In genomic region chr9:6761306-6761705, GRCh38 we compare ENCODE assay signal across 26 cellular contexts. TPM values are rescaled to one million over a fixed set of nuclear protein-coding genes. Genes with fewer than 3 reads are reported as not detected.
DNase-seq lines count a peak whose midpoint lies in the region; ATAC-seq, FAIRE-seq and TF ChIP-seq lines count a peak whose summit lies in the region.
"Had no signal": no experiment of that assay in that cellular context is flagged by ENCODE, and none has a peak within 500 bp of the region (broad histone marks: within the 10 kb centered on the region; RNA-seq: fewer than 3 reads in every experiment).

No MANE protein-coding gene starts in this region.

- no peak for TF ChIP-seq POLR2A in H1 (IDR thresholded peaks at IDR 0.05; ENCODE audit: control extremely low read depth in 1 of 2, low read depth in 2 of 2, low read length in 2 of 2)

- WGBS in H1 (ENCODE audit: extremely low coverage in 1 of 2, insufficient coverage in 1 of 2, insufficient read length in 1 of 2, insufficient replicate concordance in 2 of 2, low coverage in 1 of 2, low lambda C conversion rate in 2 of 2, missing lambda C conversion rate in 1 of 2), 2 experiments = 88% methylated on average over 4 of the region's 4 CpGs; no CpG with 5 or more reads in 1 of the 2 experiments

- H3K56ac ChIP-seq in H1 (replicated peaks; ENCODE audit: insufficient read length, low read depth, low read length) = no peak overlapping the region

- 0 out of 2 replicates have a peak overlapping the region, but pooled peaks have one; percentile 75 for H2BK20ac ChIP-seq in H1 (ENCODE audit: low read length)

- peaks cover 0 to 4% (median 0%) of the 10 kb centered on the region in 8 donors for H3K9me3 Mint-ChIP-seq in CD4-positive, alpha-beta memory T cell
- peaks cover 0 to 2% (median 0%) of the 10 kb centered on the region in 3 donors for H3K9me3 Mint-ChIP-seq in IgD-negative memory B cell
- no peaks in the 10 kb centered on the region for H3K9me3 Mint-ChIP-seq in osteocyte (ENCODE audit: unreplicated experiment)
- H3K9me3 Mint-ChIP-seq in activated naive CD8-positive, alpha-beta T cell treated with anti-CD3 and anti-CD28 coated beads for 36 hours = peaks cover 6% of the 10 kb centered on the region

- H4K91ac ChIP-seq in H1 (replicated peaks; ENCODE audit: insufficient read length, low read length) = peak overlapping the region; percentile 83

- no peak overlapping the region for H3K4me3 ChIP-seq in CD4-positive, alpha-beta memory T cell (ENCODE audit: low read length in 2 of 2)
- no peak overlapping the region for H3K4me3 ChIP-seq in H1 (ENCODE audit: extremely low read depth in 1 of 4, insufficient read depth in 2 of 4, low read depth in 3 of 4, low read length in 4 of 4)
- H3K4me3 ChIP-seq: ascending aorta, lower lobe of right lung, pancreas, right atrium auricular region, tibial artery had no signal

- peaks cover 6 to 19% of the 10 kb centered on the region in 2 donors for H3K36me3 Mint-ChIP-seq in CD4-positive, alpha-beta memory T cell
- H3K36me3 Mint-ChIP-seq in IgD-negative memory B cell = peaks cover 2% of the 10 kb centered on the region
- H3K36me3 Mint-ChIP-seq in osteocyte (ENCODE audit: unreplicated experiment) = no peaks in the 10 kb centered on the region
- H3K36me3 Mint-ChIP-seq in activated naive CD8-positive, alpha-beta T cell treated with anti-CD3 and anti-CD28 coated beads for 36 hours = peaks cover 18% of the 10 kb centered on the region

- TF ChIP-seq CTCF in H1 (IDR thresholded peaks at IDR 0.05; ENCODE audit: control extremely low read depth in 1 of 3, insufficient read depth in 1 of 3, low read depth in 1 of 3, low read length in 3 of 3) = no peak
- no peak for TF ChIP-seq CTCF in osteocyte (IDR thresholded peaks at IDR 0.05)

- peaks cover 46% of the 10 kb centered on the region for H3K4me1 ChIP-seq in CD4-positive, alpha-beta memory T cell (ENCODE audit: insufficient read depth, low read length)
- H3K4me1 ChIP-seq in H1 (replicated peaks in 1 of 4; ENCODE audit: control insufficient read depth in 3 of 4, insufficient read depth in 4 of 4, low read length in 3 of 4) = peaks cover 3 to 16% (median 9%) of the 10 kb centered on the region in 4 experiments; a peak in 5 of 7 replicates

- H3K9ac ChIP-seq in H1 (replicated peaks in 1 of 4; ENCODE audit: extremely low read depth in 1 of 4, low read depth in 3 of 4, low read length in 3 of 4) = no peak overlapping the region
- H3K9ac ChIP-seq: SK-N-SH had no signal

- peaks cover 44 to 81% (median 59%) of the 10 kb centered on the region in 4 donors for H3K4me1 Mint-ChIP-seq in CD4-positive, alpha-beta memory T cell
- peaks cover 40 to 49% (median 46%) of the 10 kb centered on the region in 3 donors for H3K4me1 Mint-ChIP-seq in IgD-negative memory B cell
- H3K4me1 Mint-ChIP-seq in osteocyte (ENCODE audit: unreplicated experiment) = peaks cover 15% of the 10 kb centered on the region
- peaks cover 46% of the 10 kb centered on the region for H3K4me1 Mint-ChIP-seq in activated naive CD8-positive, alpha-beta T cell treated with anti-CD3 and anti-CD28 coated beads for 36 hours

- no peaks in the 10 kb centered on the region for H3K9me3 ChIP-seq in CD4-positive, alpha-beta memory T cell (ENCODE audit: control insufficient read depth in 1 of 2, low read length in 2 of 2)
- H3K9me3 ChIP-seq in H1 (ENCODE audit: insufficient read depth in 2 of 2, low read depth in 1 of 2, low read length in 1 of 2) = no peaks in the 10 kb centered on the region
- H3K9me3 ChIP-seq: ascending aorta, lower lobe of right lung, pancreas, right atrium auricular region, SK-N-SH, tibial artery had no signal

- peak overlapping the region; percentile 29 for H4K5ac ChIP-seq in H1 (ENCODE audit: insufficient read length, low read depth, low read length)

- no peak overlapping the region for H2AFZ ChIP-seq in H1 (ENCODE audit: low read length)

- H3K18ac ChIP-seq in H1 (ENCODE audit: extremely low read depth, low read length) = peak overlapping the region; percentile 25; the same call in 1 of the 2 replicates

- no peak overlapping the region for H3K4ac ChIP-seq in H1 (replicated peaks; ENCODE audit: insufficient read length, low read depth, low read length)

- no peaks in the 10 kb centered on the region for H3K27me3 ChIP-seq in CD4-positive, alpha-beta memory T cell (ENCODE audit: insufficient read depth, low read length)
- H3K27me3 ChIP-seq in H1 (replicated peaks in 1 of 4; ENCODE audit: control insufficient read depth in 3 of 4, extremely low read depth in 1 of 4, insufficient read depth in 3 of 4, low read length in 3 of 4) = no peaks in the 10 kb centered on the region
- H3K27me3 ChIP-seq: ascending aorta, pancreas, right atrium auricular region, tibial artery had no signal

- FAIRE-seq in H1 (lab: Jason Lieb, UNC) = no peak
- FAIRE-seq: endothelial cell of umbilical vein, HTR-8/SVneo, kidney, pancreas had no signal

- no peak overlapping the region for H3K27ac ChIP-seq in CD4-positive, alpha-beta memory T cell (ENCODE audit: low read depth, low read length)
- H3K27ac ChIP-seq in H1 (ENCODE audit: low read depth, low read length) = no peak overlapping the region
- H3K27ac ChIP-seq: ascending aorta, lower lobe of right lung, pancreas, right atrium auricular region, tibial artery, VCaP had no signal

- DNase-seq in CD4-positive, alpha-beta memory T cell = no peak
- DNase-seq in H1 (ENCODE audit: low read depth in 1 of 2, low spot score in 2 of 2) (no peak), osteocyte (ENCODE audit: extremely low spot score, unreplicated experiment) (peak; percentile 54), NCI-H1417 treated with DMSO at 0.1 percent for 48 hours (lab: John Stamatoyannopoulos, UW) (no peak)
- no peak for DNase-seq in activated naive CD8-positive, alpha-beta T cell treated with anti-CD3 and anti-CD28 coated beads for 36 hours
- DNase-seq: activated CD4-positive, alpha-beta T cell treated with anti-CD3 and anti-CD28 coated beads, Interleukin-2, amount 10 ng/mL, durations not matched to agents 7 days and 5 days; activated naive CD4-positive, alpha-beta T cell treated with anti-CD3 and anti-CD28 coated beads, Interleukin-2, amount 50 U/mL, for 16 hours; DMS 273 treated with DMSO at 0.1 percent for 48 hours; GOT3; kidney; lower lobe of right lung; NCI-H187; NCI-H2171 treated with DMSO at 0.1 percent for 48 hours; NCI-H69; SK-N-SH; tibial artery had no signal

- TF ChIP-seq EP300 in H1 (IDR thresholded peaks at IDR 0.05; ENCODE audit: borderline replicate concordance in 1 of 2, low read depth in 2 of 2, low read length in 2 of 2) = no peak

- peak overlapping the region; percentile 44; the same call in 1 of the 2 replicates for H2BK12ac ChIP-seq in H1 (ENCODE audit: low read depth, low read length)

- no peak overlapping the region for H3K23ac ChIP-seq in H1 (ENCODE audit: insufficient read length)

- H2AK5ac ChIP-seq in H1 (ENCODE audit: low read depth, low read length) = peak overlapping the region; percentile 45; the same call in 1 of the 2 replicates

- no peak overlapping the region for H2BK15ac ChIP-seq in H1 (ENCODE audit: low read length)

- peaks cover 11% of the 10 kb centered on the region for H3K23me2 ChIP-seq in H1 (ENCODE audit: low read depth, low read length)

- CTCF ChIA-PET in CD4-positive, alpha-beta memory T cell (lab: Charles Lee; ENCODE audit: partially characterized antibody) = no interaction called here
- CTCF ChIA-PET in H1 (lab: Charles Lee; ENCODE audit: partially characterized antibody) = interaction anchor here (1.0 to 1.3 kb wide), 2 partner anchors 22 to 35 kb away, joined by 3 to 4 read pairs; no protein-coding TSS in a partner anchor

- ATAC-seq in HG03159 (IDR thresholded peaks at IDR 0.05; ENCODE audit: unreplicated experiment) (no peak), GM18868 (IDR thresholded peaks at IDR 0.05; ENCODE audit: unreplicated experiment) (no peak)
- ATAC-seq: lower lobe of right lung, pancreas had no signal

- no peaks in the 10 kb centered on the region for H3K27me3 Mint-ChIP-seq in CD4-positive, alpha-beta memory T cell
- H3K27me3 Mint-ChIP-seq in IgD-negative memory B cell (no peaks in the 10 kb centered on the region), osteocyte (ENCODE audit: unreplicated experiment) (no peaks in the 10 kb centered on the region)
- peaks cover 6% of the 10 kb centered on the region for H3K27me3 Mint-ChIP-seq in activated naive CD8-positive, alpha-beta T cell treated with anti-CD3 and anti-CD28 coated beads for 36 hours
- H3K27me3 Mint-ChIP-seq: activated CD4-positive, alpha-beta T cell treated with anti-CD3 and anti-CD28 coated beads, Interleukin-2, amount 10 ng/mL, durations not matched to agents 7 days and 5 days; stimulated activated naive CD8-positive, alpha-beta T cell treated with anti-CD3 and anti-CD28 coated beads, Interleukin-15, Interleukin-2, amounts not matched to agents 100 ng/mL and 50 ng/mL, for 24 hours had no signal

- H3K27ac Mint-ChIP-seq in CD4-positive, alpha-beta memory T cell = peak overlapping the region in 5 of 7 donors; percentile 50 to 82 (median 79)
- H3K27ac Mint-ChIP-seq in IgD-negative memory B cell = peak overlapping the region in 2 of 3 donors; percentile 50 to 64
- H3K27ac Mint-ChIP-seq in osteocyte (ENCODE audit: unreplicated experiment) = no peak overlapping the region
- H3K27ac Mint-ChIP-seq in activated naive CD8-positive, alpha-beta T cell treated with anti-CD3 and anti-CD28 coated beads for 36 hours = no peak overlapping the region
- H3K27ac Mint-ChIP-seq: activated CD4-positive, alpha-beta T cell treated with anti-CD3 and anti-CD28 coated beads, Interleukin-2, amount 10 ng/mL, durations not matched to agents 7 days and 5 days; stimulated activated naive CD8-positive, alpha-beta T cell treated with anti-CD3 and anti-CD28 coated beads, Interleukin-15, Interleukin-2, amounts not matched to agents 100 ng/mL and 50 ng/mL, for 24 hours had no signal

- POLR2A ChIA-PET in CD4-positive, alpha-beta memory T cell (lab: Charles Lee; ENCODE audit: partially characterized antibody) = no interaction called here
- POLR2A ChIA-PET in H1 (lab: Charles Lee; ENCODE audit: partially characterized antibody) = interaction anchor here (0.9 to 1.0 kb wide), 2 partner anchors 10 to 67 kb away, joined by 3 read pairs; no protein-coding TSS in a partner anchor

- no peak overlapping the region for H3K4me2 ChIP-seq in H1 (ENCODE audit: insufficient read depth in 1 of 2, low read depth in 2 of 2, low read length in 2 of 2)
- H3K4me2 ChIP-seq: SK-N-SH had no signal

- no peaks in the 10 kb centered on the region for H3K36me3 ChIP-seq in CD4-positive, alpha-beta memory T cell (ENCODE audit: insufficient read depth, low read length)
- no peaks in the 10 kb centered on the region for H3K36me3 ChIP-seq in H1 (ENCODE audit: control insufficient read depth in 2 of 4, insufficient read depth in 4 of 4, low read length in 3 of 4)
- H3K36me3 ChIP-seq: ascending aorta, lower lobe of right lung, pancreas, right atrium auricular region, tibial artery had no signal

- H3K14ac ChIP-seq in H1 (ENCODE audit: insufficient read length) = no peak overlapping the region

- peak overlapping the region; percentile 77; the same call in 1 of the 2 replicates for H2BK5ac ChIP-seq in H1 (ENCODE audit: low read depth, low read length)

- H3K79me2 ChIP-seq in H1 (ENCODE audit: control insufficient read depth in 1 of 2, insufficient read depth in 2 of 2, low read length in 2 of 2) = peaks cover 10 to 68% of the 10 kb centered on the region in 2 experiments

- no peaks in the 10 kb centered on the region for H4K20me1 ChIP-seq in H1 (replicated peaks in 1 of 2; ENCODE audit: control insufficient read depth in 1 of 2, insufficient read depth in 2 of 2, low read length in 2 of 2)

- intact Hi-C loops in CD4-positive, alpha-beta memory T cell (cut with micrococcal nuclease) = no loop called here

- H2BK120ac ChIP-seq in H1 (replicated peaks; ENCODE audit: low read depth, low read length) = no peak overlapping the region

- no peak overlapping the region for H4K8ac ChIP-seq in H1 (ENCODE audit: extremely low read depth, insufficient read depth, low read length)

- peaks cover 6% of the 10 kb centered on the region for H3K79me1 ChIP-seq in H1 (ENCODE audit: low read depth, low read length)

- TF ChIP-seq RAD21 in H1 (IDR thresholded peaks at IDR 0.05 in 1 of 2, conservative IDR thresholded peaks at IDR 0.05 in 1 of 2; ENCODE audit: low read depth in 2 of 2, low read length in 2 of 2) = no peak

- peak overlapping the region in 3 of 8 donors; percentile 20 to 41 (median 26) for H3K4me3 Mint-ChIP-seq in CD4-positive, alpha-beta memory T cell
- H3K4me3 Mint-ChIP-seq in IgD-negative memory B cell (peak overlapping the region in 2 of 4 donors; percentile 66 to 85), osteocyte (ENCODE audit: unreplicated experiment) (no peak overlapping the region)
- H3K4me3 Mint-ChIP-seq in activated naive CD8-positive, alpha-beta T cell treated with anti-CD3 and anti-CD28 coated beads for 36 hours = no peak overlapping the region
- H3K4me3 Mint-ChIP-seq: activated CD4-positive, alpha-beta T cell treated with anti-CD3 and anti-CD28 coated beads, Interleukin-2, amount 10 ng/mL, durations not matched to agents 7 days and 5 days; stimulated activated naive CD8-positive, alpha-beta T cell treated with anti-CD3 and anti-CD28 coated beads, Interleukin-15, Interleukin-2, amounts not matched to agents 100 ng/mL and 50 ng/mL, for 24 hours had no signal

RNA-seq across cellular contexts. Expression of gene KDM4C, which starts 3.5 kb away (rescaled TPM):
- total RNA-seq in CD4-positive, alpha-beta memory T cell = 10 to 100 TPM; 80.5 to 90.7 TPM
- 10 to 100 TPM; 36.3 to 37.1 TPM for polyA plus RNA-seq in CD4-positive, alpha-beta memory T cell
- polyA plus RNA-seq in IgD-negative memory B cell (31.6 TPM), H1 (2011; rRNA removed) (13.0 and 13.2 TPM in 2 replicates)
- total RNA-seq in H1 (2021; fragmentation: NEBNext Ultra II Directional; extraction: Animal tissue kit (Norgen Biotek cat#: 25700)) = 25.0 and 26.1 TPM in 2 replicates
- polyA plus RNA-seq in H1 (2011; cell fraction: cytosol; rRNA removed) = 19.2 TPM
- 30.3 TPM for polyA plus RNA-seq in H1 (2011; cell fraction: nucleus; rRNA removed)
- polyA plus RNA-seq in H1 (2012, experiment 1 of 2) = 17.0 to 20.3 TPM (median 19.7 TPM) in 4 replicates
- 1.2 TPM for polyA plus RNA-seq in H1 (2012, experiment 2 of 2)
- 11.8 TPM for polyA plus RNA-seq in H1 (2013, experiment 1 of 2)
- polyA plus RNA-seq in H1 (2013, experiment 2 of 2) = 9.9 TPM
- polyA minus RNA-seq in H1 (2011; rRNA and poly(A)+ RNA removed) = 85.8 and 95.2 TPM in 2 replicates
- polyA minus RNA-seq in H1 (2011; cell fraction: cytosol; rRNA and poly(A)+ RNA removed) = 24.4 TPM
- 198 TPM for polyA minus RNA-seq in H1 (2011; cell fraction: nucleus; rRNA and poly(A)+ RNA removed)
- 23.5 and 25.3 TPM in 2 replicates for total RNA-seq in osteocyte
- 10 to 100 TPM; 22.7 to 22.9 TPM for total RNA-seq in activated naive CD8-positive, alpha-beta T cell treated with anti-CD3 and anti-CD28 coated beads for 36 hours

Comparison
In these comparisons a context has a peak if more than half of its experiments do, and no peak if none do; other contexts are left out.
1. H3K27ac Mint-ChIP-seq: peak in CD4-positive, alpha-beta memory T cell (5 of 7) and IgD-negative memory B cell (2 of 3); none in osteocyte (single experiment) and activated naive CD8-positive, alpha-beta T cell treated with anti-CD3 and anti-CD28 coated beads for 36 hours (single experiment).